Comparison of ENCODE assay signal across 15 cellular contexts in the genomic region with DNA sequence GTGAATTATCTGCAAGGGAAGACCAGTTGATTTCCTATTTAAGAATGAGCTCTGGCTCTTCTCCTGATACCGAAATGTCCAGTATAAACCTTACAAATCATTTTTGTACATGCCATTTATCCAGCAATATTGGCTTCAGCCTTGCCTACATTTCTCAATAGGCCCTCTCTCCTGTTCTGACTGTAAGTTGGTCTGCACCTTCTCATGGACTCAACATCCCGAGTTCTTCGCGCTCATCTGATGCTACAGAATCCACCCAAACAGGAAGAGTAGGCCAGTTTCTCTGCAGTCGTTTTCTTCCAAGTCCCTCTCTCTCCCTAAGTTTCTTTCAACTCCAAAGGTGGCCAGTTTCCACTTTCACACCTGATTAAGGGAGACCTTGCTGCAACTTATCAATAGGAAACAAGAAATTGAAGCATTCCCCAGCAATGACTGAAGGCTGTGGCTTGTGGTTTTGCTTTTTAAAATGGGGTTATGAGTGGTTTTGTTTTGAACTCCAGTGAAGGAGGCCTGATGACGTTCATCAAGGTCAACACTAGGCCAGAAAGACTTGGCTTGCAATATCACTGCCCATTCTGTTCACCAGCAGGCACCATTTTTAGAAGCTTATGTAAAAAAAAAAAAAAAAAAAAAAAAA.
DNase-seq lines count a peak whose midpoint lies in the region; FAIRE-seq and TF ChIP-seq lines count a peak whose summit lies in the region.
"Had no signal": no experiment of that assay in that cellular context is flagged by ENCODE, and none has a peak within 500 bp of the region (broad histone marks: within the 10 kb centered on the region; RNA-seq: fewer than 3 reads in every experiment).

No MANE protein-coding gene starts in this region.

- WGBS in small intestine, 3 donors = 73 to 79% (median 77%) methylated on average over 6 of the region's 6 CpGs

- H3K4me3 ChIP-seq in Loucy (ENCODE audit: low read length, poor library complexity, severe bottlenecking) = no peak overlapping the region
- H3K4me3 ChIP-seq in small intestine (ENCODE audit: low read depth in 1 of 2, low read length in 2 of 2) = no peak overlapping the region

- peaks cover 3% of the 10 kb centered on the region for H3K36me3 Mint-ChIP-seq in activated CD4-positive, alpha-beta T cell treated with anti-CD3 and anti-CD28 coated beads, Interleukin-2, amount 10 ng/mL, durations not matched to agents 24 days and 14 days (ENCODE audit: low read depth)
- peaks cover 9% of the 10 kb centered on the region for H3K36me3 Mint-ChIP-seq in activated T-helper 2 cell treated with anti-CD3 and anti-CD28 coated beads, Interferon-gamma antibody, Interleukin-2, Interleukin-4, amounts not matched to agents 10 μg/mL and 5 μg/mL and 100 μg/mL, durations not matched to agents 14 hours and 24 hours and 36 hours (ENCODE audit: low read depth)

- H2AFZ ChIP-seq in Loucy (ENCODE audit: low read length) = no peak overlapping the region

- peaks cover 7% of the 10 kb centered on the region for H3K27me3 Mint-ChIP-seq in activated CD4-positive, alpha-beta T cell treated with anti-CD3 and anti-CD28 coated beads, Interleukin-2, amount 10 ng/mL, durations not matched to agents 24 days and 14 days
- H3K27me3 Mint-ChIP-seq in activated T-helper 2 cell treated with anti-CD3 and anti-CD28 coated beads, Interferon-gamma antibody, Interleukin-2, Interleukin-4, amounts not matched to agents 10 μg/mL and 5 μg/mL and 100 μg/mL, durations not matched to agents 14 hours and 24 hours and 36 hours (ENCODE audit: low read depth) = no peaks in the 10 kb centered on the region

- TF ChIP-seq CTCF in Loucy (conservative IDR thresholded peaks at IDR 0.05; ENCODE audit: low read length) (no peak), GM10248 (IDR thresholded peaks at IDR 0.05; ENCODE audit: control extremely low read depth, extremely low read depth, low read depth, missing control alignments) (no peak)

- DNase-seq in activated CD4-positive, alpha-beta T cell treated with anti-CD3 and anti-CD28 coated beads, Interleukin-2, amount 10 ng/mL, durations not matched to agents 24 days and 14 days = peak; percentile 80
- DNase-seq in activated CD4-positive, alpha-beta T cell treated with anti-CD3 and anti-CD28 coated beads for 1 hour = no peak
- DNase-seq in activated T-helper 2 cell treated with anti-CD3 and anti-CD28 coated beads, Interferon-gamma antibody, Interleukin-2, Interleukin-4, amounts not matched to agents 10 μg/mL and 5 μg/mL and 100 μg/mL, durations not matched to agents 14 hours and 24 hours and 36 hours (ENCODE audit: low spot score) = peak; percentile 34
- DNase-seq in small intestine = peak; percentile 21
- no peak for DNase-seq in GM10248 (ENCODE audit: extremely low spot score)
- DNase-seq in GM19238 (ENCODE audit: insufficient read length, low spot score) = no peak
- DNase-seq in NCI-H2029 treated with DMSO at 0.1 percent for 48 hours (lab: John Stamatoyannopoulos, UW) = no peak
- DNase-seq: aorta, Calu3, KG1, NCI-H2081, NCI-H748 treated with DMSO at 0.1 percent for 48 hours had no signal

- H3F3A ChIP-seq in Loucy (ENCODE audit: low read depth) = no peaks in the 10 kb centered on the region

- no peak overlapping the region for H3K9ac ChIP-seq in Loucy (ENCODE audit: low read depth, low read length, poor library complexity, severe bottlenecking)

- H3K27ac ChIP-seq in small intestine (ENCODE audit: low read depth in 1 of 2, low read length in 1 of 2) = no peak overlapping the region
- H3K27ac ChIP-seq: RWPE1 had no signal

- CTCF ChIA-PET in GM10248 (lab: Yijun Ruan, JAX) = interaction anchor here (0.7 to 1.2 kb wide), 2 partner anchors 17 to 506 kb away, joined by 3 read pairs; no protein-coding TSS in a partner anchor

- H3K27me3 ChIP-seq in Loucy (ENCODE audit: insufficient read depth, low read length, poor library complexity, severe bottlenecking) (no peaks in the 10 kb centered on the region), small intestine (ENCODE audit: control insufficient read depth in 2 of 2, insufficient read depth in 2 of 2, low read length in 2 of 2) (no peaks in the 10 kb centered on the region)

- H3K9me2 ChIP-seq in Loucy (replicated peaks; ENCODE audit: low read depth, low read length) = no peaks in the 10 kb centered on the region

- no peaks in the 10 kb centered on the region for H3K9me3 ChIP-seq in Loucy (ENCODE audit: insufficient read depth, low read depth, low read length)
- H3K9me3 ChIP-seq in small intestine (ENCODE audit: control insufficient read depth, low read depth) = no peaks in the 10 kb centered on the region

- H3K9me3 Mint-ChIP-seq in activated CD4-positive, alpha-beta T cell treated with anti-CD3 and anti-CD28 coated beads, Interleukin-2, amount 10 ng/mL, durations not matched to agents 24 days and 14 days = peaks cover 7% of the 10 kb centered on the region
- peaks cover 18% of the 10 kb centered on the region for H3K9me3 Mint-ChIP-seq in activated T-helper 2 cell treated with anti-CD3 and anti-CD28 coated beads, Interferon-gamma antibody, Interleukin-2, Interleukin-4, amounts not matched to agents 10 μg/mL and 5 μg/mL and 100 μg/mL, durations not matched to agents 14 hours and 24 hours and 36 hours

- H3K4me3 Mint-ChIP-seq in activated CD4-positive, alpha-beta T cell treated with anti-CD3 and anti-CD28 coated beads, Interleukin-2, amount 10 ng/mL, durations not matched to agents 24 days and 14 days = peak overlapping the region; percentile 4
- no peak overlapping the region for H3K4me3 Mint-ChIP-seq in activated T-helper 2 cell treated with anti-CD3 and anti-CD28 coated beads, Interferon-gamma antibody, Interleukin-2, Interleukin-4, amounts not matched to agents 10 μg/mL and 5 μg/mL and 100 μg/mL, durations not matched to agents 14 hours and 24 hours and 36 hours (ENCODE audit: low read depth)
- H3K4me3 Mint-ChIP-seq: naive thymus-derived CD8-positive, alpha-beta T cell had no signal

- H3K4me1 Mint-ChIP-seq in activated CD4-positive, alpha-beta T cell treated with anti-CD3 and anti-CD28 coated beads, Interleukin-2, amount 10 ng/mL, durations not matched to agents 24 days and 14 days = peaks cover 22% of the 10 kb centered on the region
- peaks cover 32% of the 10 kb centered on the region for H3K4me1 Mint-ChIP-seq in activated T-helper 2 cell treated with anti-CD3 and anti-CD28 coated beads, Interferon-gamma antibody, Interleukin-2, Interleukin-4, amounts not matched to agents 10 μg/mL and 5 μg/mL and 100 μg/mL, durations not matched to agents 14 hours and 24 hours and 36 hours (ENCODE audit: low read depth)

- H3K4me1 ChIP-seq in Loucy (ENCODE audit: insufficient read depth, low read length, poor library complexity, severe bottlenecking) (peaks cover 20% of the 10 kb centered on the region), small intestine (ENCODE audit: control insufficient read depth in 2 of 2, insufficient read depth in 1 of 2, low read depth in 1 of 2, low read length in 1 of 2) (peaks cover 0 to 6% of the 10 kb centered on the region in 2 donors)

- FAIRE-seq in small intestine (lab: Jason Lieb, UNC) = no peak

- no peaks in the 10 kb centered on the region for H4K20me1 ChIP-seq in Loucy (ENCODE audit: insufficient read depth, low read length, poor library complexity, severe bottlenecking)

- H3K79me2 ChIP-seq in Loucy (ENCODE audit: insufficient read depth, low read length) = no peaks in the 10 kb centered on the region

- peak overlapping the region; percentile 52 for H3K4me2 ChIP-seq in Loucy (ENCODE audit: low read depth, low read length, poor library complexity, severe bottlenecking)

- H3K36me3 ChIP-seq in Loucy (ENCODE audit: insufficient read depth, low read length) (no peaks in the 10 kb centered on the region), small intestine (ENCODE audit: control insufficient read depth in 2 of 2, insufficient read depth in 2 of 2, low read length in 2 of 2) (no peaks in the 10 kb centered on the region)

- POLR2A ChIA-PET in GM10248 (lab: Yijun Ruan, JAX) = no interaction called here

- intact Hi-C loops in activated CD4-positive, alpha-beta T cell treated with anti-CD3 and anti-CD28 coated beads, Interleukin-2, amount 10 ng/mL, durations not matched to agents 24 days and 14 days (cut with micrococcal nuclease) = loop anchor here (1.0 to 5.0 kb wide), 6 partner anchors 55 to 385 kb away; no protein-coding TSS in a partner anchor
- intact Hi-C loops in activated T-helper 2 cell treated with anti-CD3 and anti-CD28 coated beads, Interferon-gamma antibody, Interleukin-2, Interleukin-4, amounts not matched to agents 10 μg/mL and 5 μg/mL and 100 μg/mL, durations not matched to agents 14 hours and 24 hours and 36 hours (cut with micrococcal nuclease) = loop anchor here (1.0 to 5.0 kb wide), 8 partner anchors 35 to 440 kb away; partner anchors contain the start of gene MAF

- peak overlapping the region; percentile 50 for H3K27ac Mint-ChIP-seq in activated CD4-positive, alpha-beta T cell treated with anti-CD3 and anti-CD28 coated beads, Interleukin-2, amount 10 ng/mL, durations not matched to agents 24 days and 14 days
- peak overlapping the region; percentile 13 for H3K27ac Mint-ChIP-seq in activated T-helper 2 cell treated with anti-CD3 and anti-CD28 coated beads, Interferon-gamma antibody, Interleukin-2, Interleukin-4, amounts not matched to agents 10 μg/mL and 5 μg/mL and 100 μg/mL, durations not matched to agents 14 hours and 24 hours and 36 hours
- H3K27ac Mint-ChIP-seq: naive thymus-derived CD8-positive, alpha-beta T cell had no signal

Comparison
In these comparisons a context has a peak if more than half of its experiments do, and no peak if none do; other contexts are left out.
1. DNase-seq: peak in activated CD4-positive, alpha-beta T cell treated with anti-CD3 and anti-CD28 coated beads, Interleukin-2, amount 10 ng/mL, durations not matched to agents 24 days and 14 days (single experiment), activated T-helper 2 cell treated with anti-CD3 and anti-CD28 coated beads, Interferon-gamma antibody, Interleukin-2, Interleukin-4, amounts not matched to agents 10 μg/mL and 5 μg/mL and 100 μg/mL, durations not matched to agents 14 hours and 24 hours and 36 hours (single experiment) and small intestine (single experiment); none in activated CD4-positive, alpha-beta T cell treated with anti-CD3 and anti-CD28 coated beads for 1 hour (single experiment), GM10248 (single experiment), GM19238 (single experiment) and NCI-H2029 treated with DMSO at 0.1 percent for 48 hours (single experiment).